In the genomic region with DNA sequence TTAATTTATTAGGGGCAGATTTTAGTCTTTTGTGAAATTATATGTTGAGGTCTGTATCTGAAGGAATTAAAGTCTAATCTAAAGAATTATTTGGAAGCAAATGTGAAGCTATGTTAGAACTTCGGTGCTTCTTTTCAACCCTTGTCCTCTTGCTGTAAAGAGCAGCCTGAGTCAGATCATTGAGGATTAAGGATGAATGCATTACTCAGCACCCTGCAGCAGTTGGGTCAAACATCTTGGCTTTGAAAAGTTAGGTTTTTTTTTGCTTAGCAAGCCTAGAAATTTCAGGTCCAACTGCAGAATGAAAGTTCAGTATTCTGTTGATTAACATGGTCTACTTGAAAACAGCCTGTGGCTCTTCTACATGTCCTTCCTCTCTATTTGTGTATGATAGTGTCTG, we compare ENCODE assay signal across 16 cellular contexts. TPM values are rescaled to one million over a fixed set of nuclear protein-coding genes. Genes with fewer than 3 reads are reported as not detected.
A peak's percentile ranks its signal among the peaks of the same experiment; 100 is the strongest.
DNase-seq lines count a peak whose midpoint lies in the region; ATAC-seq and TF ChIP-seq lines count a peak whose summit lies in the region.
"Had no signal": no experiment of that assay in that cellular context is flagged by ENCODE, and none has a peak within 500 bp of the region (broad histone marks: within the 10 kb centered on the region; RNA-seq: fewer than 3 reads in every experiment).

No MANE protein-coding gene starts in this region.

- no peak overlapping the region for H2AFZ ChIP-seq in mesenchymal stem cell (ENCODE audit: low read depth, low read length)

- no peak overlapping the region for H3K4ac ChIP-seq in mesenchymal stem cell (ENCODE audit: low read depth in 1 of 2, low read length in 2 of 2)

- no peak overlapping the region for H2BK120ac ChIP-seq in mesenchymal stem cell (ENCODE audit: low read depth, low read length)

- H3K27me3 ChIP-seq in mesenchymal stem cell (ENCODE audit: control insufficient read depth in 1 of 2, insufficient read depth in 1 of 2, low read length in 2 of 2) (no peaks in the 10 kb centered on the region), prostate gland (replicated peaks; ENCODE audit: insufficient read depth) (no peaks in the 10 kb centered on the region)
- H3K27me3 ChIP-seq: upper lobe of right lung had no signal

- H3K36me3 ChIP-seq in mesenchymal stem cell (ENCODE audit: control insufficient read depth in 1 of 2, insufficient read depth in 2 of 2, low read depth in 1 of 2, low read length in 2 of 2) (no peaks in the 10 kb centered on the region), prostate gland (no peaks in the 10 kb centered on the region)
- H3K36me3 ChIP-seq: lower lobe of right lung, upper lobe of right lung had no signal

- no peak for TF ChIP-seq CTCF in AG09309 (IDR thresholded peaks at IDR 0.05; ENCODE audit: control insufficient read depth, insufficient read depth, low read depth, low read length, missing control alignments)
- no peak for TF ChIP-seq CTCF in choroid plexus epithelial cell (conservative IDR thresholded peaks at IDR 0.05; ENCODE audit: low read depth, low read length)
- TF ChIP-seq CTCF in prostate gland (IDR thresholded peaks at IDR 0.05), result no peak

- intact Hi-C loops in prostate gland (cut with DNase I), result no loop called here

- H3K14ac ChIP-seq in mesenchymal stem cell (ENCODE audit: low read length in 2 of 2), result no peak overlapping the region

- no peaks in the 10 kb centered on the region for H3K9me3 ChIP-seq in mesenchymal stem cell (ENCODE audit: control insufficient read depth, low read length)
- no peaks in the 10 kb centered on the region for H3K9me3 ChIP-seq in prostate gland
- H3K9me3 ChIP-seq: lower lobe of right lung, upper lobe of right lung had no signal

- no peak overlapping the region for H2AK5ac ChIP-seq in mesenchymal stem cell (ENCODE audit: low read length, severe bottlenecking)

- H2BK5ac ChIP-seq in mesenchymal stem cell (ENCODE audit: low read depth, low read length, poor library complexity, severe bottlenecking), result no peak overlapping the region

- H3K4me3 ChIP-seq in AG09309 (ENCODE audit: control insufficient read depth, low read depth, low read length) (no peak overlapping the region), choroid plexus epithelial cell (ENCODE audit: low read depth, low read length) (no peak overlapping the region), mesenchymal stem cell (ENCODE audit: insufficient read depth in 1 of 2, low read depth in 1 of 2, low read length in 2 of 2) (no peak overlapping the region), prostate gland (no peak overlapping the region)
- H3K4me3 ChIP-seq: lower lobe of right lung, upper lobe of right lung had no signal

- no peak overlapping the region for H4K8ac ChIP-seq in mesenchymal stem cell (ENCODE audit: low read length)

- no peak overlapping the region for H2BK12ac ChIP-seq in mesenchymal stem cell (ENCODE audit: low read length in 2 of 2)

- peaks cover 4% of the 10 kb centered on the region for H3K79me1 ChIP-seq in mesenchymal stem cell (replicated peaks; ENCODE audit: low read length, poor library complexity, severe bottlenecking)

- H3K27ac ChIP-seq in mesenchymal stem cell (ENCODE audit: low read length, poor library complexity, severe bottlenecking), result no peak overlapping the region
- H3K27ac ChIP-seq in prostate gland, result no peak overlapping the region
- H3K27ac ChIP-seq: lower lobe of right lung, upper lobe of right lung had no signal

- peak overlapping the region; percentile 15 for H3K9ac ChIP-seq in mesenchymal stem cell (ENCODE audit: low read length)

- no peak overlapping the region for H4K91ac ChIP-seq in mesenchymal stem cell (ENCODE audit: low read length)

- no peak for TF ChIP-seq POLR2A in prostate gland (IDR thresholded peaks at IDR 0.05)

- no peak overlapping the region for H3K18ac ChIP-seq in mesenchymal stem cell (ENCODE audit: low read depth in 1 of 2, low read length in 2 of 2)

- peaks cover 2% of the 10 kb centered on the region for H3K4me1 ChIP-seq in mesenchymal stem cell (ENCODE audit: control insufficient read depth, insufficient read depth, low read depth, low read length)
- no peaks in the 10 kb centered on the region for H3K4me1 ChIP-seq in prostate gland (replicated peaks)
- H3K4me1 ChIP-seq: lower lobe of right lung, upper lobe of right lung had no signal

- H3K23ac ChIP-seq in mesenchymal stem cell (ENCODE audit: low read length in 2 of 2), result no peak overlapping the region

- H2BK15ac ChIP-seq in mesenchymal stem cell (ENCODE audit: low read depth, poor library complexity, severe bottlenecking), result no peak overlapping the region

- DNase-seq in AG09309 (ENCODE audit: low read depth) (peak; percentile 39), LHCN-M2 (ENCODE audit: low read depth) (peak; percentile 70), choroid plexus epithelial cell (ENCODE audit: low read depth) (peak; percentile 8), mesenchymal stem cell (peak; percentile 54), prostate gland (ENCODE audit: low spot score) (no peak), T1000 (lab: John Stamatoyannopoulos, UW) (no peak), NCI-H446 treated with DMSO at 0.1 percent for 48 hours (lab: John Stamatoyannopoulos, UW) (no peak)
- DNase-seq: activated CD4-positive, alpha-beta T cell treated with anti-CD3 and anti-CD28 coated beads for 1 hour; activated effector memory CD4-positive, alpha-beta T cell treated with Interleukin-2 at 50 U/mL for 16 hours; lower lobe of right lung; NCI-H1105; NCI-H526; stimulated activated naive CD8-positive, alpha-beta T cell treated with anti-CD3 and anti-CD28 coated beads, Interleukin-15, amount 100 ng/mL, for 72 hours; upper lobe of right lung had no signal

- WGBS in mesenchymal stem cell, result 81% methylated on average over 1 of the region's 1 CpG
- WGBS in prostate gland, result 78% methylated on average over 1 of the region's 1 CpG

- H3K4me2 ChIP-seq in mesenchymal stem cell (ENCODE audit: low read length, poor library complexity, severe bottlenecking), result no peak overlapping the region

- no peak for ATAC-seq in HG02610 (IDR thresholded peaks at IDR 0.05; ENCODE audit: unreplicated experiment)
- ATAC-seq: lower lobe of right lung; stimulated activated naive CD8-positive, alpha-beta T cell treated with anti-CD3 and anti-CD28 coated beads, Interleukin-15, amount 100 ng/mL, for 72 hours; upper lobe of right lung had no signal

RNA-seq across cellular contexts. Expression of gene SLC4A4, which starts 57.6 kb away (rescaled TPM):
- 1.5 and 1.8 TPM in 2 replicates for total RNA-seq in LHCN-M2 (2014; rRNA removed)
- polyA plus RNA-seq in LHCN-M2 (2012), result 1.5 TPM
- 16.9 TPM for polyA plus RNA-seq in mesenchymal stem cell (2013, experiment 1 of 2)
- polyA plus RNA-seq in mesenchymal stem cell (2013, experiment 2 of 2), result 16.3 TPM
- 10 to 100 TPM; 48.3 to 89.2 TPM for total RNA-seq in prostate gland
- total RNA-seq: endothelial cell of umbilical vein had no signal
- polyA plus RNA-seq: endothelial cell of umbilical vein had no signal

Comparison
In these comparisons a context has a peak if more than half of its experiments do, and no peak if none do; other contexts are left out.
1. DNase-seq: peak in AG09309 (single experiment), LHCN-M2 (single experiment), choroid plexus epithelial cell (single experiment) and mesenchymal stem cell (single experiment); none in prostate gland (single experiment), T1000 (single experiment) and NCI-H446 treated with DMSO at 0.1 percent for 48 hours (single experiment).
2. RNA of gene SLC4A4, which starts 57.6 kb away (total RNA-seq): 48.3 to 89.2 TPM in prostate gland; 1.5 to 1.8 TPM in LHCN-M2; every median in the first group is over 10 times any median in the second.